1 cellular context compared by ENCODE assay signal in genomic region chr1:56496158-56496557, GRCh38.
TF ChIP-seq lines count a peak whose summit lies in the region.

No MANE protein-coding gene starts in this region.

TF ChIP-seq in HepG2, 621 proteins besides CTCF, POLR2A, EP300 and RAD21 (continued from another document and continues in another):
- TF ChIP-seq ZNF142 (CRISPR knock-in tag; IDR thresholded peaks at IDR 0.05) (no peak), ZNF17 (CRISPR knock-in tag; IDR thresholded peaks at IDR 0.05) (no peak), AGO1 (IDR thresholded peaks at IDR 0.05; ENCODE audit: low read depth, low read length, poor library complexity, severe bottlenecking) (no peak), KDM4B (CRISPR knock-in tag; IDR thresholded peaks at IDR 0.05) (no peak), SOX6 (IDR thresholded peaks at IDR 0.05) (no peak), SOX6 (CRISPR knock-in tag; IDR thresholded peaks at IDR 0.05) (peak; percentile 76), FIP1L1 (IDR thresholded peaks at IDR 0.05; ENCODE audit: borderline replicate concordance, insufficient read depth, low read depth, low read length) (no peak), ARID5B (CRISPR knock-in tag; IDR thresholded peaks at IDR 0.05) (peak; percentile 67), RFXAP (CRISPR knock-in tag; IDR thresholded peaks at IDR 0.05; ENCODE audit: borderline replicate concordance) (no peak), MYC (CRISPR knock-in tag; IDR thresholded peaks at IDR 0.05; ENCODE audit: borderline replicate concordance) (no peak), NFIB (CRISPR knock-in tag; IDR thresholded peaks at IDR 0.05; ENCODE audit: borderline replicate concordance) (no peak), AHDC1 (CRISPR knock-in tag; IDR thresholded peaks at IDR 0.05; ENCODE audit: borderline replicate concordance) (no peak; the same call in 1 of the 2 replicates), MED13 (CRISPR knock-in tag; IDR thresholded peaks at IDR 0.05) (0 out of 2 replicates have a peak, but pooled peaks have one; percentile 9), ZNF615 (CRISPR knock-in tag; IDR thresholded peaks at IDR 0.05; ENCODE audit: borderline replicate concordance) (no peak), ZNF232 (CRISPR knock-in tag; IDR thresholded peaks at IDR 0.05; ENCODE audit: borderline replicate concordance) (no peak), ZFX (CRISPR knock-in tag; IDR thresholded peaks at IDR 0.05; ENCODE audit: low read depth) (peak; percentile 41; the same call in 1 of the 2 replicates), CHD4 (IDR thresholded peaks at IDR 0.05; ENCODE audit: borderline replicate concordance, low read length) (no peak), NR2F2 (IDR thresholded peaks at IDR 0.05; ENCODE audit: borderline replicate concordance, low read depth) (peak; percentile 67), ZNF646 (CRISPR knock-in tag; IDR thresholded peaks at IDR 0.05) (no peak), ZNF547 (CRISPR knock-in tag; IDR thresholded peaks at IDR 0.05) (no peak), ZKSCAN8 (CRISPR knock-in tag; IDR thresholded peaks at IDR 0.05; ENCODE audit: borderline replicate concordance) (no peak), ZNF292 (CRISPR knock-in tag; IDR thresholded peaks at IDR 0.05; ENCODE audit: borderline replicate concordance, low read depth) (peak; percentile 47; the same call in 1 of the 2 replicates), RFX3 (CRISPR knock-in tag; IDR thresholded peaks at IDR 0.05) (no peak), ZFAT (CRISPR knock-in tag; conservative IDR thresholded peaks at IDR 0.05) (no peak), MBNL3 (CRISPR knock-in tag; conservative IDR thresholded peaks at IDR 0.05) (no peak), ZNF30 (CRISPR knock-in tag; IDR thresholded peaks at IDR 0.05) (no peak), POGZ (CRISPR knock-in tag; IDR thresholded peaks at IDR 0.05) (peak; percentile 46), HDAC2 (CRISPR knock-in tag; IDR thresholded peaks at IDR 0.05) (peak; percentile 48)
- TF ChIP-seq, protein P1, sequence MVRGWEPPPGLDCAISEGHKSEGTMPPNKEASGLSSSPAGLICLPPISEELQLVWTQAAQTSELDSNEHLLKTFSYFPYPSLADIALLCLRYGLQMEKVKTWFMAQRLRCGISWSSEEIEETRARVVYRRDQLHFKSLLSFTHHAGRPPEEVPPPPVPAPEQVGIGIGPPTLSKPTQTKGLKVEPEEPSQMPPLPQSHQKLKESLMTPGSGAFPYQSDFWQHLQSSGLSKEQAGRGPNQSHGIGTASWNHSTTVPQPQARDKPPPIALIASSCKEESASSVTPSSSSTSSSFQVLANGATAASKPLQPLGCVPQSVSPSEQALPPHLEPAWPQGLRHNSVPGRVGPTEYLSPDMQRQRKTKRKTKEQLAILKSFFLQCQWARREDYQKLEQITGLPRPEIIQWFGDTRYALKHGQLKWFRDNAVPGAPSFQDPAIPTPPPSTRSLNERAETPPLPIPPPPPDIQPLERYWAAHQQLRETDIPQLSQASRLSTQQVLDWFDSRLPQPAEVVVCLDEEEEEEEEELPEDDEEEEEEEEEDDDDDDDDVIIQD (CRISPR knock-in tag; IDR thresholded peaks at IDR 0.05; ENCODE audit: low read depth), result 0 out of 2 replicates have a peak, but pooled peaks have one; percentile 42
- TF ChIP-seq, protein P2, sequence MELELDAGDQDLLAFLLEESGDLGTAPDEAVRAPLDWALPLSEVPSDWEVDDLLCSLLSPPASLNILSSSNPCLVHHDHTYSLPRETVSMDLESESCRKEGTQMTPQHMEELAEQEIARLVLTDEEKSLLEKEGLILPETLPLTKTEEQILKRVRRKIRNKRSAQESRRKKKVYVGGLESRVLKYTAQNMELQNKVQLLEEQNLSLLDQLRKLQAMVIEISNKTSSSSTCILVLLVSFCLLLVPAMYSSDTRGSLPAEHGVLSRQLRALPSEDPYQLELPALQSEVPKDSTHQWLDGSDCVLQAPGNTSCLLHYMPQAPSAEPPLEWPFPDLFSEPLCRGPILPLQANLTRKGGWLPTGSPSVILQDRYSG (CRISPR knock-in tag; IDR thresholded peaks at IDR 0.05), result no peak
